ENCODE assay signal across 9 cellular contexts in the genomic region with DNA sequence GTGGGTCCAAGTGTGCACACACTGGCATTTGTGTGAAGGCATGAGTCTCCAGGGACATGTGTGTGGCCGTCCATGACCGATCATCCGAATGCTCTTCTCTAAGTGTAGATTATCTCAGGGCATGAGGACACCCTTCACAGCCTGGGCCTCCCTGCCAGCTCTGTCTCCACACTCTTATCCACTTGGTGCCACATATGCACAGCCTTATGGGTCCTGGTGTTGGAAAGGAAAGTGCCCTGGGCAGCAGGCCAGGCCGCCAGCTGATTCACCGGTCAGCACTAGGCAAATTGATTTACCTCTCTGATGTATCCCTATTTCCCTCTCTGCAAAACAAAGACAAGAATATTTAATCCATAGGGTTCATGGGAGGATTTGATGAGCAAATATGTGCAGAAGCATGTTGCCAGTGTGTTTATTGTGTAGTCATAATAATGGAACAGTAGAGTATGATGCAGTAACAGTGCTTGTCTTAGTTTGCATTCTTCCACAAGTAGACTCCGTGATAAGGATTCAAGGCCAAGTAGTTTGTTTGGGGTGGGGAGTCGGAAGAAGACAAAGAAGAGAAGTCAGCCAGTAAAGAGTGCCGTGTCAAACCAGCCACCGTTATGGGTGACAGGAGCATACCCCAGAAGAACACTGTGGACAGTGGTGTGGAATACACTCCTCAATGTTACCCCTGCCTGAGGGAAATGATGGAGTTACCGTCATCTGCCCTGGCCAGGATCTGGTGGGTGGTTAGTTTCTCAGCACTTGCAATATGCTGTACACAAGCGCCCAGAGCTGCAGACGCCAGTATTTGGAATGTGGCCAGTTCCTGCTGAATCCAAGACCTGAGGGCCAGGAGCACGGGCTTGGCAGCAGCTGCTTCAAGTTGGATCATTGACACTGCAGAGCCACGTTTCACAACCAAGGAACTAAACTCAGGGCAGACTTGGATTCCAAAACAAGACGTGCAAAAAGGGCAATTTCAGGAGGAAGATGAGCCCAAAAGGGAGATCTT.
DNase-seq lines count a peak whose midpoint lies in the region; ATAC-seq and TF ChIP-seq lines count a peak whose summit lies in the region.
"Had no signal": no experiment of that assay in that cellular context is flagged by ENCODE, and none has a peak within 500 bp of the region (broad histone marks: within the 10 kb centered on the region; RNA-seq: fewer than 3 reads in every experiment).

No MANE protein-coding gene starts in this region.

- H3K4me3 ChIP-seq in left ventricle myocardium inferior (peak overlapping the region; percentile 21), thoracic aorta (no peak overlapping the region)

- peak; percentile 67 for DNase-seq in NCI-H1105 treated with DMSO at 0.1 percent for 48 hours (lab: John Stamatoyannopoulos, UW)
- DNase-seq in amniotic epithelial cell (ENCODE audit: low read depth): peak; percentile 88
- DNase-seq in left ventricle myocardium inferior: peak; percentile 74
- peak; percentile 25 for DNase-seq in thoracic aorta (ENCODE audit: low spot score)
- no peak for DNase-seq in A172 (ENCODE audit: low spot score)
- no peak for DNase-seq in activated T-cell treated with anti-CD3 and anti-CD28 coated beads, Interleukin-2, amount 50 U/mL, for 1 hour
- no peak for DNase-seq in dedifferentiated amniotic fluid mesenchymal stem cell (ENCODE audit: extremely low spot score)
- DNase-seq: NCI-H2107 had no signal

- H3K4me1 ChIP-seq in left ventricle myocardium inferior (peaks cover 35% of the 10 kb centered on the region), thoracic aorta (ENCODE audit: control insufficient read depth in 1 of 2, low read depth in 2 of 2) (peaks cover 6 to 8% of the 10 kb centered on the region in 2 donors)

- H3K27me3 ChIP-seq in left ventricle myocardium inferior (ENCODE audit: low read depth) (no peaks in the 10 kb centered on the region), thoracic aorta (replicated peaks; ENCODE audit: insufficient read depth) (no peaks in the 10 kb centered on the region)

- H3K27ac ChIP-seq in left ventricle myocardium inferior (replicated peaks) (peak overlapping the region; percentile 40), thoracic aorta (no peak overlapping the region)

- intact Hi-C loops in left ventricle myocardium inferior (cut with micrococcal nuclease): no loop called here

- H3K9me3 ChIP-seq in left ventricle myocardium inferior (replicated peaks) (no peaks in the 10 kb centered on the region), thoracic aorta (no peaks in the 10 kb centered on the region)

- TF ChIP-seq CTCF in left ventricle myocardium inferior (IDR thresholded peaks at IDR 0.05; ENCODE audit: borderline replicate concordance): no peak
- TF ChIP-seq CTCF in thoracic aorta (IDR thresholded peaks at IDR 0.05): no peak

- ATAC-seq in thoracic aorta (ENCODE audit: insufficient number of reproducible peaks, low FRiP score, low read depth) (no peak), HG02870 (IDR thresholded peaks at IDR 0.05; ENCODE audit: unreplicated experiment) (no peak)

- H3K36me3 ChIP-seq in left ventricle myocardium inferior (no peaks in the 10 kb centered on the region), thoracic aorta (no peaks in the 10 kb centered on the region)

Comparison
In these comparisons a context has a peak if more than half of its experiments do, and no peak if none do; other contexts are left out.
1. DNase-seq: peak in NCI-H1105 treated with DMSO at 0.1 percent for 48 hours (single experiment), amniotic epithelial cell (single experiment), left ventricle myocardium inferior (single experiment) and thoracic aorta (single experiment); none in A172 (single experiment), activated T-cell treated with anti-CD3 and anti-CD28 coated beads, Interleukin-2, amount 50 U/mL, for 1 hour (single experiment) and dedifferentiated amniotic fluid mesenchymal stem cell (single experiment).